ENCODE assay signal across 19 cellular contexts in genomic region chr21:45573452-45574035, GRCh38. TPM values are rescaled to one million over a fixed set of nuclear protein-coding genes. Genes with fewer than 3 reads are reported as not detected.
DNase-seq lines count a peak whose midpoint lies in the region; ATAC-seq, FAIRE-seq and TF ChIP-seq lines count a peak whose summit lies in the region.
"Had no signal": no experiment of that assay in that cellular context is flagged by ENCODE, and none has a peak within 500 bp of the region (broad histone marks: within the 10 kb centered on the region; RNA-seq: fewer than 3 reads in every experiment).

No MANE protein-coding gene starts in this region.

- H3K4me2 ChIP-seq in HepG2 (ENCODE audit: low read depth, low read length), result no peak overlapping the region

- no peak for DNase-seq in activated CD8-positive, alpha-beta T cell treated with anti-CD3 and anti-CD28 coated beads, Interleukin-2, amount 10 ng/mL, durations not matched to agents 7 days and 5 days
- no peak for DNase-seq in activated CD8-positive, alpha-beta T cell treated with anti-CD3 and anti-CD28 coated beads for 36 hours
- DNase-seq in chondrocyte (ENCODE audit: low spot score), result no peak
- DNase-seq in naive thymus-derived CD8-positive, alpha-beta T cell, result no peak
- DNase-seq in testis, result no peak
- no peak for DNase-seq in HepG2 (ENCODE audit: low spot score)
- DNase-seq: effector CD4-positive, alpha-beta T cell; GOT3; kidney glomerular epithelial cell; mesendoderm; NCI-H2029 treated with DMSO at 0.1 percent for 48 hours; NCI-H510A treated with DMSO at 0.1 percent for 48 hours; SHP77; T-helper 17 cell had no signal

- peaks cover 6% of the 10 kb centered on the region for H3K4me1 Mint-ChIP-seq in activated CD8-positive, alpha-beta T cell treated with anti-CD3 and anti-CD28 coated beads, Interleukin-2, amount 10 ng/mL, durations not matched to agents 7 days and 5 days (ENCODE audit: low read depth)
- peaks cover 3% of the 10 kb centered on the region for H3K4me1 Mint-ChIP-seq in activated CD8-positive, alpha-beta T cell treated with anti-CD3 and anti-CD28 coated beads for 36 hours (ENCODE audit: low read depth)
- peaks cover 26% of the 10 kb centered on the region for H3K4me1 Mint-ChIP-seq in chondrocyte (ENCODE audit: low read depth)
- H3K4me1 Mint-ChIP-seq in naive thymus-derived CD8-positive, alpha-beta T cell, result peaks cover 2 to 8% (median 5%) of the 10 kb centered on the region in 4 donors
- no peaks in the 10 kb centered on the region for H3K4me1 Mint-ChIP-seq in activated T-helper 17 cell treated with anti-CD3 and anti-CD28 coated beads, Interleukin-2, amount 50 U/mL, for 72 hours
- H3K4me1 Mint-ChIP-seq: T-helper 17 cell had no signal

- H3K4me3 Mint-ChIP-seq in activated CD8-positive, alpha-beta T cell treated with anti-CD3 and anti-CD28 coated beads, Interleukin-2, amount 10 ng/mL, durations not matched to agents 7 days and 5 days, result no peak overlapping the region
- no peak overlapping the region for H3K4me3 Mint-ChIP-seq in activated CD8-positive, alpha-beta T cell treated with anti-CD3 and anti-CD28 coated beads for 36 hours
- H3K4me3 Mint-ChIP-seq in chondrocyte (ENCODE audit: unreplicated experiment), result no peak overlapping the region
- peak overlapping the region in 6 of 10 donors; percentile 9 to 67 (median 19) for H3K4me3 Mint-ChIP-seq in naive thymus-derived CD8-positive, alpha-beta T cell
- H3K4me3 Mint-ChIP-seq in activated T-helper 17 cell treated with anti-CD3 and anti-CD28 coated beads, Interleukin-2, amount 50 U/mL, for 72 hours, result no peak overlapping the region
- H3K4me3 Mint-ChIP-seq: T-helper 17 cell had no signal

- H3K36me3 ChIP-seq in testis (ENCODE audit: low read depth, missing control alignments) (no peaks in the 10 kb centered on the region), HepG2 (replicated peaks in 1 of 2; ENCODE audit: control insufficient read depth in 1 of 2, insufficient read depth in 2 of 2, low read length in 2 of 2) (no peaks in the 10 kb centered on the region)
- H3K36me3 ChIP-seq: breast epithelium had no signal

- no peaks in the 10 kb centered on the region for H4K20me1 ChIP-seq in HepG2 (ENCODE audit: insufficient read depth, low read length)

- FAIRE-seq in HepG2 (lab: Jason Lieb, UNC), result no peak

- H2AFZ ChIP-seq in HepG2 (ENCODE audit: low read length), result no peak overlapping the region

- TF ChIP-seq RAD21 in HepG2 (CRISPR knock-in tag; IDR thresholded peaks at IDR 0.05), result no peak

- CTCF ChIA-PET in activated CD8-positive, alpha-beta T cell treated with anti-CD3 and anti-CD28 coated beads, Interleukin-2, amount 10 ng/mL, durations not matched to agents 7 days and 5 days (lab: Charles Lee), result interaction anchor here (1.2 kb wide), 2 partner anchors 23 to 95 kb away, joined by 3 to 4 read pairs; no protein-coding TSS in a partner anchor
- CTCF ChIA-PET in activated CD8-positive, alpha-beta T cell treated with anti-CD3 and anti-CD28 coated beads for 36 hours (lab: Charles Lee), result interaction anchor here (1.1 kb wide), 1 partner anchor 11 kb away, joined by 3 read pairs; no protein-coding TSS in a partner anchor
- CTCF ChIA-PET in HepG2 (lab: Yijun Ruan, JAX; ENCODE audit: low intra/inter-chr PET ratio, low total read pairs), result no interaction called here

- TF ChIP-seq EP300 in HepG2 (IDR thresholded peaks at IDR 0.05; ENCODE audit: low read depth in 2 of 2, low read length in 2 of 2), result no peak
- no peak for TF ChIP-seq EP300 in HepG2 (CRISPR knock-in tag; IDR thresholded peaks at IDR 0.05; ENCODE audit: borderline replicate concordance)

- no TSS peak for BruUV-seq in HepG2 (replicated peaks; lab: Mats Ljungman, UMichigan)

- WGBS in testis, 2 donors, result 58 to 64% methylated on average over 14 of the region's 14 CpGs
- WGBS in HepG2 (ENCODE audit: low lambda C conversion rate), result 61% methylated on average over 14 of the region's 14 CpGs

- H3K27ac Mint-ChIP-seq in activated CD8-positive, alpha-beta T cell treated with anti-CD3 and anti-CD28 coated beads, Interleukin-2, amount 10 ng/mL, durations not matched to agents 7 days and 5 days, result peak overlapping the region; percentile 44
- H3K27ac Mint-ChIP-seq in activated CD8-positive, alpha-beta T cell treated with anti-CD3 and anti-CD28 coated beads for 36 hours, result no peak overlapping the region
- H3K27ac Mint-ChIP-seq in chondrocyte (ENCODE audit: unreplicated experiment), result peak overlapping the region; percentile 34
- peak overlapping the region in 7 of 10 donors; percentile 24 to 87 (median 53) for H3K27ac Mint-ChIP-seq in naive thymus-derived CD8-positive, alpha-beta T cell
- H3K27ac Mint-ChIP-seq in activated T-helper 17 cell treated with anti-CD3 and anti-CD28 coated beads, Interleukin-2, amount 50 U/mL, for 72 hours, result no peak overlapping the region
- H3K27ac Mint-ChIP-seq: T-helper 17 cell had no signal

- H3K9me3 ChIP-seq in testis (no peaks in the 10 kb centered on the region), HepG2 (ENCODE audit: low read length) (no peaks in the 10 kb centered on the region)
- H3K9me3 ChIP-seq: breast epithelium had no signal

- H3K4me3 ChIP-seq in testis (no peak overlapping the region), HepG2 (replicated peaks in 1 of 3; ENCODE audit: insufficient read depth in 1 of 3, low read depth in 2 of 3, low read length in 3 of 3) (no peak overlapping the region)
- H3K4me3 ChIP-seq: breast epithelium, skin epidermis had no signal

- H3K27me3 ChIP-seq in testis (no peaks in the 10 kb centered on the region), HepG2 (ENCODE audit: control insufficient read depth in 1 of 2, insufficient read depth in 2 of 2, low read length in 2 of 2) (peaks cover 15 to 81% of the 10 kb centered on the region in 2 experiments)

- no peaks in the 10 kb centered on the region for H3K9me3 Mint-ChIP-seq in activated CD8-positive, alpha-beta T cell treated with anti-CD3 and anti-CD28 coated beads, Interleukin-2, amount 10 ng/mL, durations not matched to agents 7 days and 5 days (ENCODE audit: insufficient read depth)
- no peaks in the 10 kb centered on the region for H3K9me3 Mint-ChIP-seq in activated CD8-positive, alpha-beta T cell treated with anti-CD3 and anti-CD28 coated beads for 36 hours
- no peaks in the 10 kb centered on the region for H3K9me3 Mint-ChIP-seq in chondrocyte (ENCODE audit: low read depth)
- H3K9me3 Mint-ChIP-seq in naive thymus-derived CD8-positive, alpha-beta T cell, result no peaks in the 10 kb centered on the region
- no peaks in the 10 kb centered on the region for H3K9me3 Mint-ChIP-seq in activated T-helper 17 cell treated with anti-CD3 and anti-CD28 coated beads, Interleukin-2, amount 50 U/mL, for 72 hours

- TF ChIP-seq CTCF in activated CD8-positive, alpha-beta T cell treated with anti-CD3 and anti-CD28 coated beads for 36 hours (IDR thresholded peaks at IDR 0.05), result no peak
- TF ChIP-seq CTCF in chondrocyte (IDR thresholded peaks at IDR 0.05), result no peak
- no peak for TF ChIP-seq CTCF in testis (IDR thresholded peaks at IDR 0.05)
- TF ChIP-seq CTCF in HepG2 (CRISPR knock-in tag; IDR thresholded peaks at IDR 0.05), result no peak

- POLR2A ChIA-PET in activated CD8-positive, alpha-beta T cell treated with anti-CD3 and anti-CD28 coated beads, Interleukin-2, amount 10 ng/mL, durations not matched to agents 7 days and 5 days (lab: Charles Lee), result no interaction called here
- POLR2A ChIA-PET in activated CD8-positive, alpha-beta T cell treated with anti-CD3 and anti-CD28 coated beads for 36 hours (lab: Charles Lee), result no interaction called here
- POLR2A ChIA-PET in naive thymus-derived CD8-positive, alpha-beta T cell (lab: Charles Lee), result interaction anchor here (1.5 kb wide), 1 partner anchor 13 kb away, joined by 3 read pairs; no protein-coding TSS in a partner anchor
- POLR2A ChIA-PET in HepG2 (lab: Yijun Ruan, JAX), result no interaction called here

- H3K79me2 ChIP-seq in HepG2 (ENCODE audit: insufficient read depth, low read length), result no peaks in the 10 kb centered on the region

- TF ChIP-seq POLR2A in testis (IDR thresholded peaks at IDR 0.05), result no peak
- TF ChIP-seq POLR2A in HepG2 (IDR thresholded peaks at IDR 0.05; ENCODE audit: insufficient read depth in 1 of 2, low read depth in 2 of 2, low read length in 2 of 2), result no peak

- intact Hi-C loops in activated CD8-positive, alpha-beta T cell treated with anti-CD3 and anti-CD28 coated beads for 36 hours (cut with micrococcal nuclease), result no loop called here
- intact Hi-C loops in testis (cut with DNase I; ENCODE audit: low total_unique reads), result no loop called here
- intact Hi-C loops in HepG2 (cut with micrococcal nuclease; ENCODE audit: unreplicated experiment), result no loop called here

- H3K9ac ChIP-seq in HepG2 (ENCODE audit: insufficient read depth, low read depth, low read length), result no peak overlapping the region

- in situ Hi-C loops in HepG2 (cut with HindIII; ENCODE audit: extremely low pct_ligation_motif_present, low pct_unique_long_range_greater_than_20kb), result no loop called here

- H3K4me1 ChIP-seq in testis, result peaks cover 13% of the 10 kb centered on the region
- peaks cover 9% of the 10 kb centered on the region; the same call in 1 of the 2 replicates for H3K4me1 ChIP-seq in HepG2 (ENCODE audit: insufficient read depth, low read length)
- H3K4me1 ChIP-seq: breast epithelium had no signal

- H3K36me3 Mint-ChIP-seq in activated CD8-positive, alpha-beta T cell treated with anti-CD3 and anti-CD28 coated beads, Interleukin-2, amount 10 ng/mL, durations not matched to agents 7 days and 5 days (ENCODE audit: low read depth), result no peaks in the 10 kb centered on the region
- H3K36me3 Mint-ChIP-seq in activated CD8-positive, alpha-beta T cell treated with anti-CD3 and anti-CD28 coated beads for 36 hours (ENCODE audit: low read depth), result no peaks in the 10 kb centered on the region
- peaks cover 1% of the 10 kb centered on the region for H3K36me3 Mint-ChIP-seq in chondrocyte (ENCODE audit: low read depth)
- H3K36me3 Mint-ChIP-seq in naive thymus-derived CD8-positive, alpha-beta T cell, result no peaks in the 10 kb centered on the region
- no peaks in the 10 kb centered on the region for H3K36me3 Mint-ChIP-seq in activated T-helper 17 cell treated with anti-CD3 and anti-CD28 coated beads, Interleukin-2, amount 50 U/mL, for 72 hours (ENCODE audit: low read depth)

- H3K27ac ChIP-seq in testis (peak overlapping the region; percentile 73 to 80), HepG2 (ENCODE audit: extremely low read length, insufficient read depth, low read length) (no peak overlapping the region)
- H3K27ac ChIP-seq: C4-2B had no signal

- ATAC-seq in activated CD8-positive, alpha-beta T cell treated with anti-CD3 and anti-CD28 coated beads, Interleukin-2, amount 10 ng/mL, durations not matched to agents 7 days and 5 days, result no peak
- no peak for ATAC-seq in activated CD8-positive, alpha-beta T cell treated with anti-CD3 and anti-CD28 coated beads for 36 hours
- no peak for ATAC-seq in naive thymus-derived CD8-positive, alpha-beta T cell
- ATAC-seq in HepG2, result no peak
- ATAC-seq in HG03378 (IDR thresholded peaks at IDR 0.05; ENCODE audit: unreplicated experiment), result no peak
- no peak for ATAC-seq in activated T-helper 17 cell treated with anti-CD3 and anti-CD28 coated beads, Interleukin-2, amount 50 U/mL, for 72 hours (replicated peaks)
- ATAC-seq: T-helper 17 cell had no signal

- H3K27me3 Mint-ChIP-seq in activated CD8-positive, alpha-beta T cell treated with anti-CD3 and anti-CD28 coated beads, Interleukin-2, amount 10 ng/mL, durations not matched to agents 7 days and 5 days (ENCODE audit: low read depth), result peaks cover 4% of the 10 kb centered on the region
- H3K27me3 Mint-ChIP-seq in activated CD8-positive, alpha-beta T cell treated with anti-CD3 and anti-CD28 coated beads for 36 hours, result no peaks in the 10 kb centered on the region
- peaks cover 7% of the 10 kb centered on the region for H3K27me3 Mint-ChIP-seq in chondrocyte (ENCODE audit: low read depth)
- H3K27me3 Mint-ChIP-seq in naive thymus-derived CD8-positive, alpha-beta T cell, result peaks cover 0 to 1% (median 0%) of the 10 kb centered on the region in 5 donors
- H3K27me3 Mint-ChIP-seq in activated T-helper 17 cell treated with anti-CD3 and anti-CD28 coated beads, Interleukin-2, amount 50 U/mL, for 72 hours, result no peaks in the 10 kb centered on the region

RNA-seq across cellular contexts. Expression of gene SLC19A1, which starts 31.3 kb away (rescaled TPM):
- 10 to 100 TPM; 44.4 to 51.6 TPM for total RNA-seq in activated CD8-positive, alpha-beta T cell treated with anti-CD3 and anti-CD28 coated beads, Interleukin-2, amount 10 ng/mL, durations not matched to agents 7 days and 5 days
- total RNA-seq in activated CD8-positive, alpha-beta T cell treated with anti-CD3 and anti-CD28 coated beads for 36 hours, result 10 to 100 TPM; 40.1 to 46.1 TPM
- total RNA-seq in chondrocyte (6.5 to 12.7 TPM (median 7.8 TPM) in 3 replicates), testis (10 to 100 TPM; 15.7 to 17.4 TPM), HepG2 (2016; rRNA removed; fragmentation: Illumina TruSeq; extraction: Trizol) (12.6 and 21.8 TPM in 2 replicates)
- total RNA-seq in naive thymus-derived CD8-positive, alpha-beta T cell, result 10 to 100 TPM; 10.2 to 14.4 TPM
- polyA plus RNA-seq in naive thymus-derived CD8-positive, alpha-beta T cell, result 10 to 100 TPM in 1 of 3 donors, 1 to 10 TPM in 2; 4.6 to 12.1 (median 9.3) TPM
- polyA plus RNA-seq in testis (ENCODE audit: insufficient read depth, low read depth, low replicate concordance) (5.5 TPM), HepG2 (2011; rRNA removed) (23.0 and 31.0 TPM in 2 replicates)
- 4.8 and 5.6 TPM in 2 replicates for total RNA-seq in HepG2 (2016; cell fraction: cytosol; rRNA removed; fragmentation: Illumina TruSeq; extraction: Trizol; ENCODE audit: low read depth)
- total RNA-seq in HepG2 (2016; cell fraction: insoluble cytoplasmic fraction; rRNA removed; fragmentation: Illumina TruSeq; extraction: Trizol), result 11.0 and 23.6 TPM in 2 replicates
- total RNA-seq in HepG2 (2016; cell fraction: membrane; rRNA removed; fragmentation: Illumina TruSeq; extraction: Trizol), result 10.8 TPM in 2 replicates
- 21.2 and 27.4 TPM in 2 replicates for total RNA-seq in HepG2 (2016; cell fraction: nucleus; rRNA removed; fragmentation: Illumina TruSeq; extraction: Trizol)
- polyA plus RNA-seq in HepG2 (2011; cell fraction: cytosol; rRNA removed), result 14.5 and 24.7 TPM in 2 replicates
- polyA plus RNA-seq in HepG2 (2011; cell fraction: nucleus; rRNA removed), result 49.0 and 62.1 TPM in 2 replicates
- 18.0 and 36.8 TPM in 2 replicates for polyA plus RNA-seq in HepG2 (2012)
- 3.7 and 4.0 TPM in 2 replicates for polyA plus RNA-seq in HepG2 (2016; cell fraction: cytosol; fragmentation: Illumina TruSeq; extraction: Trizol; ENCODE audit: low read depth)
- polyA plus RNA-seq in HepG2 (2016; cell fraction: insoluble cytoplasmic fraction; fragmentation: Illumina TruSeq; extraction: Trizol; ENCODE audit: low read depth), result 11.1 and 13.0 TPM in 2 replicates
- polyA plus RNA-seq in HepG2 (2016; cell fraction: membrane; fragmentation: Illumina TruSeq; extraction: Trizol; ENCODE audit: low read depth), result 6.4 and 7.2 TPM in 2 replicates
- polyA plus RNA-seq in HepG2 (2016; cell fraction: nucleus; fragmentation: Illumina TruSeq; extraction: Trizol; ENCODE audit: insufficient read depth, low read depth), result 44.5 and 46.0 TPM in 2 replicates
- polyA minus RNA-seq in HepG2 (2011; rRNA and poly(A)+ RNA removed; ENCODE audit: low replicate concordance), result 42.0 and 128 TPM in 2 replicates
- 32.2 and 34.4 TPM in 2 replicates for polyA minus RNA-seq in HepG2 (2011; cell fraction: cytosol; rRNA and poly(A)+ RNA removed)
- 12.2 and 14.7 TPM in 2 replicates for polyA minus RNA-seq in HepG2 (2011; cell fraction: nucleus; rRNA and poly(A)+ RNA removed)
- total RNA-seq in activated T-helper 17 cell treated with anti-CD3 and anti-CD28 coated beads, Interleukin-2, amount 50 U/mL, for 72 hours, result 10 to 100 TPM; 41.4 to 82.2 TPM

Comparison
In these comparisons a context has a peak if more than half of its experiments do, and no peak if none do; other contexts are left out.
1. H3K27ac Mint-ChIP-seq: peak in activated CD8-positive, alpha-beta T cell treated with anti-CD3 and anti-CD28 coated beads, Interleukin-2, amount 10 ng/mL, durations not matched to agents 7 days and 5 days (single experiment), chondrocyte (single experiment) and naive thymus-derived CD8-positive, alpha-beta T cell (7 of 10); none in activated CD8-positive, alpha-beta T cell treated with anti-CD3 and anti-CD28 coated beads for 36 hours (single experiment) and activated T-helper 17 cell treated with anti-CD3 and anti-CD28 coated beads, Interleukin-2, amount 50 U/mL, for 72 hours (single experiment).
2. H3K4me3 Mint-ChIP-seq: peak in naive thymus-derived CD8-positive, alpha-beta T cell (6 of 10); none in activated CD8-positive, alpha-beta T cell treated with anti-CD3 and anti-CD28 coated beads, Interleukin-2, amount 10 ng/mL, durations not matched to agents 7 days and 5 days (single experiment), activated CD8-positive, alpha-beta T cell treated with anti-CD3 and anti-CD28 coated beads for 36 hours (single experiment), chondrocyte (single experiment) and activated T-helper 17 cell treated with anti-CD3 and anti-CD28 coated beads, Interleukin-2, amount 50 U/mL, for 72 hours (single experiment).